In the genomic region with DNA sequence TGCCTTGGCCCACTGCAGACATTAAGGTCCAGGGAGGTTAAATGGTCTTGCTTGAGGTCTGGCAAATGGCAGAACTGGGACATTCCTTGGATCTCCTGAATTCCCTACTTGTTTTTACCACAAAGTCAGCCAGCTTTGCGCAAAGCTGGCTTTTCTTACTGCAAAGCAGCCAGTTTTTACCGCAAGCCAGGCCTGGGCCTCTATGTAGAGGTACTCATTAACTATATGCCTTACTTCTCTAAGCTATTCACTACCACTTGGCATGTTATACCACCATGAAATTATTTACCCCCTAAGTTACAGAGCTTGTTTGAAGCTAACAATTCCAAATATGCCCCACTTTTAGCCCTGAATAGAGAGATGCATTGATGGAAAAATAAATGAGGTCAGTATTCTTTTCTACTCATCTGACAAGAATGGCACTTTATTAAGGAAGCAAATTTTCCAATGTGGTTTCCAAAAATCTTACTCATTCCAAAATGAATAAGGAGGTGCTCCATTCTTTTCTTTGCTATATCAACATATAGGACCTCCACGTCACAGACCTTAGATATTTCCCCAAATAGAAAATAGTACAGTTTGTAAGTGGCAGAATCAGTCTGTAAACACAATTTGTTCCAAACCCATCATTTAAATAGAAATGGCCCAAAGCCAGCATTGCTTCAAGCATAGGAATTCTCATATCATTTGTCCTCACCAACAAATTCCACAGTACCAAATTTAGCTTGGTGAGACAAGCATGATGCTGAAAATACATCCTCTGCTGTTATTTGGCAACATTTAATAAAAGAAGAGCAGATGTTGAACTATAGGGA, we compare ENCODE assay signal across 13 cellular contexts.
DNase-seq lines count a peak whose midpoint lies in the region; ATAC-seq and TF ChIP-seq lines count a peak whose summit lies in the region.
"Had no signal": no experiment of that assay in that cellular context is flagged by ENCODE, and none has a peak within 500 bp of the region (broad histone marks: within the 10 kb centered on the region; RNA-seq: fewer than 3 reads in every experiment).

No MANE protein-coding gene starts in this region.

- intact Hi-C loops in sigmoid colon (cut with DNase I): no loop called here

- H3K4me3 ChIP-seq in gastroesophageal sphincter: no peak overlapping the region
- no peak overlapping the region for H3K4me3 ChIP-seq in sigmoid colon

- TF ChIP-seq CTCF in gastroesophageal sphincter (IDR thresholded peaks at IDR 0.05) (no peak), sigmoid colon (IDR thresholded peaks at IDR 0.05) (no peak)

- POLR2A ChIA-PET in HEK293T (lab: Yijun Ruan, JAX): no interaction called here

- H3K36me3 ChIP-seq in gastroesophageal sphincter: no peaks in the 10 kb centered on the region
- no peaks in the 10 kb centered on the region for H3K36me3 ChIP-seq in sigmoid colon

- DNase-seq in EL: peak; percentile 81
- DNase-seq in sigmoid colon: no peak
- DNase-seq in T-helper 1 cell: no peak
- no peak for DNase-seq in HEK293T (ENCODE audit: extremely low spot score)
- DNase-seq in NOMO-1 treated with DMSO at 0.1 percent for 48 hours (lab: John Stamatoyannopoulos, UW; ENCODE audit: unreplicated experiment): no peak
- DNase-seq in SHP77 treated with DMSO at 0.1 percent for 48 hours (lab: John Stamatoyannopoulos, UW): no peak
- DNase-seq: activated T-cell treated with anti-CD3 and anti-CD28 coated beads for 4 hours; caudate nucleus; naive thymus-derived CD4-positive, alpha-beta T cell; NCI-H748 treated with DMSO at 0.1 percent for 48 hours; stimulated activated CD4-positive, alpha-beta T cell treated with anti-CD3 and anti-CD28 coated beads, Interleukin-2, amount 100 ng/mL, for 48 hours had no signal

- TF ChIP-seq EP300 in gastroesophageal sphincter (IDR thresholded peaks at IDR 0.05) (no peak), sigmoid colon (IDR thresholded peaks at IDR 0.05) (no peak)

- CTCF ChIA-PET in HEK293T (lab: Yijun Ruan, JAX): no interaction called here

- H3K27me3 ChIP-seq in gastroesophageal sphincter (no peaks in the 10 kb centered on the region), sigmoid colon (no peaks in the 10 kb centered on the region)

- TF ChIP-seq POLR2A in gastroesophageal sphincter (IDR thresholded peaks at IDR 0.05): no peak
- TF ChIP-seq POLR2A in sigmoid colon (IDR thresholded peaks at IDR 0.05): no peak

- ATAC-seq in SK-N-SH treated with all-trans-retinoic acid at 6 μM for 48 hours (peak; percentile 71), gastroesophageal sphincter (peak; percentile 50)
- ATAC-seq: naive thymus-derived CD4-positive, alpha-beta T cell had no signal

- H3K4me1 ChIP-seq in gastroesophageal sphincter (peaks cover 0 to 24% (median 0%) of the 10 kb centered on the region in 3 donors), sigmoid colon (peaks cover 0 to 14% (median 7%) of the 10 kb centered on the region in 4 donors)

- H3K9me3 ChIP-seq in gastroesophageal sphincter (peaks cover 0 to 5% (median 0%) of the 10 kb centered on the region in 3 donors), sigmoid colon (peaks cover 0 to 4% (median 0%) of the 10 kb centered on the region in 4 donors)

- WGBS in gastroesophageal sphincter (ENCODE audit: low coverage in 1 of 2), 2 donors: 66 to 70% methylated on average over 3 of the region's 3 CpGs
- 86 to 96% methylated on average over 3 of the region's 3 CpGs for WGBS in sigmoid colon, 2 donors

- H3K27ac ChIP-seq in gastroesophageal sphincter (peak overlapping the region; percentile 36 to 68 (median 40)), sigmoid colon (peak overlapping the region in 3 of 4 donors; percentile 29 to 45 (median 35))

TF ChIP-seq in SK-N-SH treated with all-trans-retinoic acid at 6 μM for 48 hours, 23 proteins besides CTCF, POLR2A, EP300 and RAD21:
- TF ChIP-seq ZNF565 (CRISPR knock-in tag; conservative IDR thresholded peaks at IDR 0.05; ENCODE audit: low read depth) (no peak), ISL1 (CRISPR knock-in tag; IDR thresholded peaks at IDR 0.05) (peak; percentile 45)

TF ChIP-seq in HEK293T, 16 proteins besides CTCF, POLR2A, EP300 and RAD21:
- TF ChIP-seq, protein P1, sequence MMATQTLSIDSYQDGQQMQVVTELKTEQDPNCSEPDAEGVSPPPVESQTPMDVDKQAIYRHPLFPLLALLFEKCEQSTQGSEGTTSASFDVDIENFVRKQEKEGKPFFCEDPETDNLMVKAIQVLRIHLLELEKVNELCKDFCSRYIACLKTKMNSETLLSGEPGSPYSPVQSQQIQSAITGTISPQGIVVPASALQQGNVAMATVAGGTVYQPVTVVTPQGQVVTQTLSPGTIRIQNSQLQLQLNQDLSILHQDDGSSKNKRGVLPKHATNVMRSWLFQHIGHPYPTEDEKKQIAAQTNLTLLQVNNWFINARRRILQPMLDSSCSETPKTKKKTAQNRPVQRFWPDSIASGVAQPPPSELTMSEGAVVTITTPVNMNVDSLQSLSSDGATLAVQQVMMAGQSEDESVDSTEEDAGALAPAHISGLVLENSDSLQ (IDR thresholded peaks at IDR 0.05): no peak
- no peak for TF ChIP-seq CTBP1 (IDR thresholded peaks at IDR 0.05; ENCODE audit: borderline replicate concordance)
